Comparison of ENCODE assay signal across 6 cellular contexts in genomic region chr17:18743699-18744446, GRCh38. TPM values are rescaled to one million over a fixed set of nuclear protein-coding genes. Genes with fewer than 3 reads are reported as not detected.
"Had no signal": no experiment of that assay in that cellular context is flagged by ENCODE, and none has a peak within 500 bp of the region (broad histone marks: within the 10 kb centered on the region; RNA-seq: fewer than 3 reads in every experiment).

TSS of gene FBXW10 (plus strand) at chr17:18744054. CDS start at chr17:18744245, 191 bp downstream.

RNA-seq across cellular contexts. Expression of gene FBXW10, which starts in this region (rescaled TPM):
- total RNA-seq: activated CD4-positive, alpha-beta T cell treated with anti-CD3 and anti-CD28 coated beads, Interleukin-2, amount 10 ng/mL, durations not matched to agents 7 days and 5 days; activated naive CD4-positive, alpha-beta T cell treated with anti-CD3 and anti-CD28 coated beads, Interleukin-2, amount 50 U/mL, for 72 hours; dermis blood vessel endothelial cell; epithelial cell of proximal tubule; glomerular endothelial cell; skeletal muscle tissue had no signal
